In genomic region chr15:88075102-88075501, GRCh38 we compare ENCODE assay signal across 32 cellular contexts.
"Had no signal": no experiment of that assay in that cellular context is flagged by ENCODE, and none has a peak within 500 bp of the region (broad histone marks: within the 10 kb centered on the region; RNA-seq: fewer than 3 reads in every experiment).

No MANE protein-coding gene starts in this region.

- H3K36me3 Mint-ChIP-seq: naive thymus-derived CD4-positive, alpha-beta T cell; natural killer cell; neural progenitor cell; stimulated activated memory B cell treated with anti-CD40 and anti-IgM and Interleukin-4, amounts not matched to agents 10 μg/mL and 1 μg/mL and 100 μg/mL, for 72 hours; type B pancreatic cell had no signal

- H3K27ac Mint-ChIP-seq: natural killer cell; progenitor cell of endocrine pancreas; stimulated activated memory B cell treated with anti-CD40 and anti-IgM and Interleukin-4, amounts not matched to agents 10 μg/mL and 1 μg/mL and 100 μg/mL, for 72 hours; type B pancreatic cell had no signal

- H3K27me3 Mint-ChIP-seq: stimulated activated memory B cell treated with anti-CD40 and anti-IgM and Interleukin-4, amounts not matched to agents 10 μg/mL and 1 μg/mL and 100 μg/mL, for 72 hours; stimulated activated naive CD8-positive, alpha-beta T cell treated with anti-CD3 and anti-CD28 coated beads, Interleukin-15, amount 100 ng/mL, for 72 hours had no signal

- ATAC-seq: naive thymus-derived CD4-positive, alpha-beta T cell; natural killer cell; psoas muscle; sciatic nerve; stimulated activated memory B cell treated with anti-CD40 and anti-IgM and Interleukin-4, amounts not matched to agents 10 μg/mL and 1 μg/mL and 100 μg/mL, for 72 hours; stimulated activated naive CD8-positive, alpha-beta T cell treated with anti-CD3 and anti-CD28 coated beads, Interleukin-15, amount 100 ng/mL, for 72 hours; stimulated activated naive CD8-positive, alpha-beta T cell treated with anti-CD3 and anti-CD28 coated beads, Interleukin-15, Interleukin-2, amounts not matched to agents 100 U/mL and 50 U/mL, for 24 hours; upper lobe of right lung had no signal

- H3K36me3 ChIP-seq: neural progenitor cell, neutrophil, ovary, spleen, suprapubic skin, tibial nerve, upper lobe of right lung, uterus had no signal

- H3K27me3 ChIP-seq: neural progenitor cell, neutrophil, ovary, suprapubic skin, testis, tibial nerve, upper lobe of right lung, uterus had no signal

- H3K9me3 ChIP-seq: neutrophil, ovary, psoas muscle, spleen, suprapubic skin, testis, tibial nerve, upper lobe of right lung, uterus had no signal

- H2AFZ ChIP-seq: neural progenitor cell, parathyroid adenoma had no signal

- H3K4me3 ChIP-seq: neural progenitor cell, ovary, psoas muscle, skin epidermis, smooth muscle cell, spleen, suprapubic skin, testis, tibial nerve, upper lobe of right lung, uterus had no signal

- H3K4me3 Mint-ChIP-seq: naive thymus-derived CD4-positive, alpha-beta T cell; natural killer cell; nephron; neural progenitor cell; stimulated activated memory B cell treated with anti-CD40 and anti-IgM and Interleukin-4, amounts not matched to agents 10 μg/mL and 1 μg/mL and 100 μg/mL, for 72 hours; stimulated activated naive CD8-positive, alpha-beta T cell treated with anti-CD3 and anti-CD28 coated beads, Interleukin-15, amount 100 ng/mL, for 72 hours; type B pancreatic cell had no signal

- DNase-seq: naive thymus-derived CD4-positive, alpha-beta T cell; natural killer cell; occipital lobe; ovary; posterior cingulate gyrus; psoas muscle; right cardiac atrium; spleen; stimulated activated CD4-positive, alpha-beta T cell treated with anti-CD3 and anti-CD28 coated beads, Interleukin-12 subunit alpha, Interleukin-12 subunit beta, amount 100 ng/mL, for 4 hours; stimulated activated CD4-positive, alpha-beta T cell treated with anti-CD3 and anti-CD28 coated beads, Interleukin-1b, Interleukin-23, amount 100 ng/mL, for 48 hours; stimulated activated CD4-positive, alpha-beta T cell treated with anti-CD3 and anti-CD28 coated beads, Interleukin-4, amount 100 ng/mL, for 1 hour; stimulated activated CD4-positive, alpha-beta T cell treated with anti-CD3 and anti-CD28 coated beads, Interleukin-4, amount 100 ng/mL, for 4 hours; stimulated activated CD8-positive, alpha-beta memory T cell treated with anti-CD3 and anti-CD28 coated beads, Interleukin-4, amount 100 ng/mL, for 48 hours; stimulated activated naive CD4-positive, alpha-beta T cell; stimulated activated naive CD8-positive, alpha-beta T cell treated with anti-CD3 and anti-CD28 coated beads, Interleukin-15, amount 100 ng/mL, for 72 hours; stimulated activated naive CD8-positive, alpha-beta T cell treated with anti-CD3 and anti-CD28 coated beads, Interleukin-15, Interleukin-2, amounts not matched to agents 100 U/mL and 50 U/mL, for 24 hours; substantia nigra; testis; upper lobe of right lung; uterus had no signal

- H3K4me1 ChIP-seq: neural progenitor cell, parathyroid adenoma, psoas muscle, spleen, suprapubic skin, testis, upper lobe of right lung, uterus had no signal

- H3K9ac ChIP-seq: neural progenitor cell, parathyroid adenoma had no signal

- H3K9me3 Mint-ChIP-seq: natural killer cell; nephron; neural progenitor cell; stimulated activated memory B cell treated with anti-CD40 and anti-IgM and Interleukin-4, amounts not matched to agents 10 μg/mL and 1 μg/mL and 100 μg/mL, for 72 hours; stimulated activated naive CD8-positive, alpha-beta T cell treated with anti-CD3 and anti-CD28 coated beads, Interleukin-15, amount 100 ng/mL, for 72 hours; type B pancreatic cell had no signal

- H3K79me2 ChIP-seq: parathyroid adenoma had no signal

- H3K4me1 Mint-ChIP-seq: naive thymus-derived CD4-positive, alpha-beta T cell; natural killer cell; stimulated activated memory B cell treated with anti-CD40 and anti-IgM and Interleukin-4, amounts not matched to agents 10 μg/mL and 1 μg/mL and 100 μg/mL, for 72 hours; stimulated activated naive CD8-positive, alpha-beta T cell treated with anti-CD3 and anti-CD28 coated beads, Interleukin-15, amount 100 ng/mL, for 72 hours had no signal

- H3K4me2 ChIP-seq: neural progenitor cell, smooth muscle cell had no signal

- H3K27ac ChIP-seq: neural progenitor cell, neutrophil, ovary, parathyroid adenoma, psoas muscle, skin epidermis, spleen, suprapubic skin, testis, tibial nerve, upper lobe of right lung, uterus had no signal
